ENCODE assay signal across 18 cellular contexts in the genomic region with DNA sequence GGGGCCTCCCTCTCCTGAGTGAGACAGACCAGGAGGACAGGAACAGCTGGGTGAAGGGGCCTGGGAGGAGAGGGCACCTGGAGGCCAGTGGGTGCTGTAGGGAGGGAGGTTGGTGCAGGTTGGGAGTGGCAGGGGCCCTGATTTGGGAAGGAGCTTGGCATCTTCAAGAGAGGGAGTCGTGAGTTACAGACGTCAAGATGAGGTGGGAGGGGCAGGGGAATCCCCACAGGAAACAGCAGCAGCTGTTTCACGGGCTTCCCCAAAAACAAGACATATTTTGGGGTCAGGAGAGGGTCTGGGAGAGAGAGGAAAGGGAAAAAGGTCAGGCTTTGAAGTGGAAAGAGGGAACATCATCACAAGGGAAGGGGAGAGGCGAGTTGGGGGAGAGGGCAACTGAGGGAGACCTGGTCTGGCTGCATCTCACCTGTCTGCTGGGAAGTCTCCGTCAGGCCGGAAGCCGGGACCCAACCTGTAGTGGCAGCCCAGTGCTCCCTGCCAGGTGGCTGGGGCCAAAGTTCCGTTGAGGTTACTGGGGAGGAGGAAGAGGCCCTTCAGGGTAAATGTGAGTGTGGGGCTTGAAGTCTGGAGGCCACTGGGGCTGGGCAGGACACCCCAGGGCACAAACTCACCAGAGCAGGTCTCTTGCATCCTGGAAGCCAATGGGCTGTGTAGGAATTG. TPM values are rescaled to one million over a fixed set of nuclear protein-coding genes. Genes with fewer than 3 reads are reported as not detected.
DNase-seq lines count a peak whose midpoint lies in the region; ATAC-seq and TF ChIP-seq lines count a peak whose summit lies in the region.
"Had no signal": no experiment of that assay in that cellular context is flagged by ENCODE, and none has a peak within 500 bp of the region (broad histone marks: within the 10 kb centered on the region; RNA-seq: fewer than 3 reads in every experiment).

No MANE protein-coding gene starts in this region.

- H3K27me3 ChIP-seq in osteoblast (ENCODE audit: insufficient read depth, low read length) (peaks cover 6% of the 10 kb centered on the region), esophagus muscularis mucosa (peaks cover 0 to 11% (median 0%) of the 10 kb centered on the region in 4 donors)
- H3K27me3 ChIP-seq: ascending aorta, dorsolateral prefrontal cortex had no signal

- no peak overlapping the region for H3K4me3 Mint-ChIP-seq in activated T-cell treated with anti-CD3 and anti-CD28 coated beads, Interleukin-2, amount 50 U/mL, for 24 hours
- H3K4me3 Mint-ChIP-seq in activated naive CD4-positive, alpha-beta T cell treated with anti-CD3 and anti-CD28 coated beads, Interleukin-2, amount 50 U/mL, for 24 hours, result peak overlapping the region; percentile 77
- H3K4me3 Mint-ChIP-seq: nephron had no signal

- H3K4me1 ChIP-seq in OCI-LY7 (ENCODE audit: insufficient read depth, low read length, poor library complexity, severe bottlenecking) (peaks cover 32% of the 10 kb centered on the region), osteoblast (ENCODE audit: insufficient read depth, low read length) (no peaks in the 10 kb centered on the region), esophagus muscularis mucosa (no peaks in the 10 kb centered on the region)
- H3K4me1 ChIP-seq: ascending aorta had no signal

- H3K4me2 ChIP-seq in OCI-LY7 (ENCODE audit: low read length), result peak overlapping the region; percentile 68
- no peak overlapping the region for H3K4me2 ChIP-seq in osteoblast (ENCODE audit: insufficient read depth, low read length)
- H3K4me2 ChIP-seq: KMS-11 had no signal

- H3K79me2 ChIP-seq in OCI-LY7 (ENCODE audit: insufficient read depth, low read depth, low read length) (no peaks in the 10 kb centered on the region), osteoblast (ENCODE audit: insufficient read depth, low read length) (no peaks in the 10 kb centered on the region)

- BruUV-seq in OCI-LY7 (replicated peaks; lab: Mats Ljungman, UMichigan), result no TSS peak

- DNase-seq in activated T-cell treated with anti-CD3 and anti-CD28 coated beads, Interleukin-2, amount 50 U/mL, for 1 hour, result peak; percentile 39
- DNase-seq in activated T-cell treated with anti-CD3 and anti-CD28 coated beads, Interleukin-2, amount 50 U/mL, for 24 hours, result no peak
- DNase-seq in OCI-LY7 (ENCODE audit: low spot score), result peak; percentile 77
- DNase-seq in osteoblast (ENCODE audit: insufficient read length, low spot score, missing footprints), result peak; percentile 14
- DNase-seq in esophagus muscularis mucosa (ENCODE audit: extremely low spot score), result no peak
- DNase-seq: dorsolateral prefrontal cortex, left ventricle myocardium superior, NCI-H1436 treated with DMSO at 0.1 percent for 48 hours, NCI-H524 treated with DMSO at 0.1 percent for 48 hours had no signal

- TF ChIP-seq CTCF in OCI-LY7 (conservative IDR thresholded peaks at IDR 0.05; ENCODE audit: low read length) (no peak), osteoblast (IDR thresholded peaks at IDR 0.05; ENCODE audit: extremely low read depth, low read depth, low read length) (no peak), esophagus muscularis mucosa (IDR thresholded peaks at IDR 0.05) (no peak)

- WGBS in esophagus muscularis mucosa, result 44% methylated on average over 8 of the region's 8 CpGs

- H3K4me3 ChIP-seq in OCI-LY7 (ENCODE audit: low read depth, low read length, poor library complexity, severe bottlenecking) (peak overlapping the region; percentile 34), osteoblast (ENCODE audit: insufficient read depth, low read length) (no peak overlapping the region), esophagus muscularis mucosa (no peak overlapping the region)
- H3K4me3 ChIP-seq: ascending aorta, dorsolateral prefrontal cortex had no signal

- peaks cover 18% of the 10 kb centered on the region for H3K4me1 Mint-ChIP-seq in activated T-cell treated with anti-CD3 and anti-CD28 coated beads, Interleukin-2, amount 50 U/mL, for 24 hours (ENCODE audit: low read depth)
- H3K4me1 Mint-ChIP-seq in activated naive CD4-positive, alpha-beta T cell treated with anti-CD3 and anti-CD28 coated beads, Interleukin-2, amount 50 U/mL, for 24 hours, result peaks cover 11% of the 10 kb centered on the region
- H3K4me1 Mint-ChIP-seq: nephron had no signal

- TF ChIP-seq EP300 in esophagus muscularis mucosa (IDR thresholded peaks at IDR 0.05), result no peak

- H3K27ac ChIP-seq in OCI-LY7 (ENCODE audit: low read depth, low read length, poor library complexity, severe bottlenecking) (peak overlapping the region; percentile 55), osteoblast (ENCODE audit: low read depth, low read length) (no peak overlapping the region), esophagus muscularis mucosa (replicated peaks in 1 of 4) (no peak overlapping the region)
- H3K27ac ChIP-seq: ascending aorta, dorsolateral prefrontal cortex, KMS-11 had no signal

- H4K20me1 ChIP-seq in OCI-LY7 (ENCODE audit: insufficient read depth, low read length) (no peaks in the 10 kb centered on the region), osteoblast (ENCODE audit: insufficient read depth, low read length) (no peaks in the 10 kb centered on the region)

- H3K27ac Mint-ChIP-seq in activated T-cell treated with anti-CD3 and anti-CD28 coated beads, Interleukin-2, amount 50 U/mL, for 24 hours, result no peak overlapping the region
- H3K27ac Mint-ChIP-seq in activated naive CD4-positive, alpha-beta T cell treated with anti-CD3 and anti-CD28 coated beads, Interleukin-2, amount 50 U/mL, for 24 hours, result peak overlapping the region; percentile 88
- H3K27ac Mint-ChIP-seq: nephron had no signal

- H3K9me3 Mint-ChIP-seq in activated T-cell treated with anti-CD3 and anti-CD28 coated beads, Interleukin-2, amount 50 U/mL, for 24 hours, result no peaks in the 10 kb centered on the region
- no peaks in the 10 kb centered on the region for H3K9me3 Mint-ChIP-seq in activated naive CD4-positive, alpha-beta T cell treated with anti-CD3 and anti-CD28 coated beads, Interleukin-2, amount 50 U/mL, for 24 hours
- H3K9me3 Mint-ChIP-seq: nephron had no signal

- peak overlapping the region; percentile 60 for H2AFZ ChIP-seq in OCI-LY7 (ENCODE audit: low read length)
- H2AFZ ChIP-seq in osteoblast (ENCODE audit: low read length), result no peak overlapping the region

- CTCF ChIA-PET in OCI-LY7 (lab: Charles Lee; ENCODE audit: unreplicated experiment), result no interaction called here

- no peak for ATAC-seq in GM21825 (IDR thresholded peaks at IDR 0.05; ENCODE audit: unreplicated experiment)
- ATAC-seq in HG02840 (IDR thresholded peaks at IDR 0.05; ENCODE audit: low FRiP score, unreplicated experiment), result no peak
- ATAC-seq: HCT116, left ventricle myocardium superior had no signal

- no peaks in the 10 kb centered on the region for H3K36me3 ChIP-seq in OCI-LY7 (ENCODE audit: insufficient read depth, low read length)
- H3K36me3 ChIP-seq in osteoblast (ENCODE audit: insufficient read depth, low read length), result no peaks in the 10 kb centered on the region
- no peaks in the 10 kb centered on the region for H3K36me3 ChIP-seq in esophagus muscularis mucosa
- H3K36me3 ChIP-seq: ascending aorta had no signal

- no peak for TF ChIP-seq POLR2A in esophagus muscularis mucosa (IDR thresholded peaks at IDR 0.05; ENCODE audit: low read depth)

- no peaks in the 10 kb centered on the region for H3K27me3 Mint-ChIP-seq in activated T-cell treated with anti-CD3 and anti-CD28 coated beads, Interleukin-2, amount 50 U/mL, for 24 hours
- no peaks in the 10 kb centered on the region for H3K27me3 Mint-ChIP-seq in activated naive CD4-positive, alpha-beta T cell treated with anti-CD3 and anti-CD28 coated beads, Interleukin-2, amount 50 U/mL, for 24 hours

- intact Hi-C loops in OCI-LY7 (cut with micrococcal nuclease; ENCODE audit: unreplicated experiment), result no loop called here
- intact Hi-C loops in esophagus muscularis mucosa (cut with DNase I), result no loop called here

- no peaks in the 10 kb centered on the region for H3K36me3 Mint-ChIP-seq in activated T-cell treated with anti-CD3 and anti-CD28 coated beads, Interleukin-2, amount 50 U/mL, for 24 hours (ENCODE audit: low read depth)
- no peaks in the 10 kb centered on the region for H3K36me3 Mint-ChIP-seq in activated naive CD4-positive, alpha-beta T cell treated with anti-CD3 and anti-CD28 coated beads, Interleukin-2, amount 50 U/mL, for 24 hours

- no peaks in the 10 kb centered on the region for H3K9me2 ChIP-seq in OCI-LY7 (ENCODE audit: insufficient read depth, low read length)

- POLR2A ChIA-PET in OCI-LY7 (lab: Charles Lee), result interaction anchor here (1.4 kb wide), 1 partner anchor 13 kb away, joined by 4 read pairs; a partner anchor contains a TSS

- H3K9me3 ChIP-seq in OCI-LY7 (ENCODE audit: low read length), result no peaks in the 10 kb centered on the region
- no peaks in the 10 kb centered on the region for H3K9me3 ChIP-seq in osteoblast (ENCODE audit: low read depth, low read length)
- no peaks in the 10 kb centered on the region for H3K9me3 ChIP-seq in esophagus muscularis mucosa
- H3K9me3 ChIP-seq: ascending aorta had no signal

RNA-seq across cellular contexts. Expression of a gene that starts 4.4 kb away (rescaled TPM):
- total RNA-seq in OCI-LY7 (2014; rRNA removed; shearing (Covaris generic)), result 2.7 and 7.1 TPM in 2 replicates
- total RNA-seq in OCI-LY7 (2022), result 3.9 and 4.6 TPM in 2 replicates
- total RNA-seq in osteoblast, result 15.6 and 17.7 TPM in 2 replicates
- 10 to 100 TPM; 22.8 to 43.7 (median 31.0) TPM for total RNA-seq in esophagus muscularis mucosa
- total RNA-seq: A673, RPMI7951 had no signal

RNA-seq across cellular contexts. Expression of a gene that starts 13.0 kb away (rescaled TPM):
- 23.3 and 28.2 TPM in 2 replicates for total RNA-seq in OCI-LY7 (2014; rRNA removed; shearing (Covaris generic))
- total RNA-seq in OCI-LY7 (2022) (32.5 and 32.7 TPM in 2 replicates), osteoblast (7.6 and 9.7 TPM in 2 replicates), esophagus muscularis mucosa (10 to 100 TPM in 3 of 4 donors, 1 to 10 TPM in 1; 9.6 to 21.8 (median 13.1) TPM)

RNA-seq across cellular contexts. Expression of a gene that starts 26.7 kb away (rescaled TPM):
- 25.9 and 31.6 TPM in 2 replicates for total RNA-seq in OCI-LY7 (2014; rRNA removed; shearing (Covaris generic))
- total RNA-seq in OCI-LY7 (2022), result 28.3 and 33.6 TPM in 2 replicates
- total RNA-seq in osteoblast, result 12.3 and 13.0 TPM in 2 replicates
- total RNA-seq in esophagus muscularis mucosa, result 10 to 100 TPM; 21.2 to 57.1 (median 33.1) TPM

RNA-seq across cellular contexts. Expression of a gene that starts 29.9 kb away (rescaled TPM):
- 119 and 135 TPM in 2 replicates for total RNA-seq in OCI-LY7 (2014; rRNA removed; shearing (Covaris generic))
- 151 and 153 TPM in 2 replicates for total RNA-seq in OCI-LY7 (2022)
- 2.1 and 3.3 TPM in 2 replicates for total RNA-seq in osteoblast
- 1 to 10 TPM in 1 of 4 donors, under 1 TPM in 3; 0.33 to 1.1 (median 0.38) TPM for total RNA-seq in esophagus muscularis mucosa
- total RNA-seq: ascending aorta had no signal

RNA-seq across cellular contexts. Expression of a gene that starts 30.1 kb away (rescaled TPM):
- total RNA-seq in OCI-LY7 (2014; rRNA removed; shearing (Covaris generic)), result 39.5 and 43.9 TPM in 2 replicates
- total RNA-seq in OCI-LY7 (2022) (38.4 and 42.6 TPM in 2 replicates), osteoblast (38.6 and 39.4 TPM in 2 replicates), esophagus muscularis mucosa (10 to 100 TPM; 24.1 to 50.7 (median 43.7) TPM)

Comparison
In these comparisons a context has a peak if more than half of its experiments do, and no peak if none do; other contexts are left out.
1. DNase-seq: peak in activated T-cell treated with anti-CD3 and anti-CD28 coated beads, Interleukin-2, amount 50 U/mL, for 1 hour (single experiment), OCI-LY7 (single experiment) and osteoblast (single experiment); none in activated T-cell treated with anti-CD3 and anti-CD28 coated beads, Interleukin-2, amount 50 U/mL, for 24 hours (single experiment) and esophagus muscularis mucosa (single experiment).